ENCODE assay signal across 11 cellular contexts in the genomic region with DNA sequence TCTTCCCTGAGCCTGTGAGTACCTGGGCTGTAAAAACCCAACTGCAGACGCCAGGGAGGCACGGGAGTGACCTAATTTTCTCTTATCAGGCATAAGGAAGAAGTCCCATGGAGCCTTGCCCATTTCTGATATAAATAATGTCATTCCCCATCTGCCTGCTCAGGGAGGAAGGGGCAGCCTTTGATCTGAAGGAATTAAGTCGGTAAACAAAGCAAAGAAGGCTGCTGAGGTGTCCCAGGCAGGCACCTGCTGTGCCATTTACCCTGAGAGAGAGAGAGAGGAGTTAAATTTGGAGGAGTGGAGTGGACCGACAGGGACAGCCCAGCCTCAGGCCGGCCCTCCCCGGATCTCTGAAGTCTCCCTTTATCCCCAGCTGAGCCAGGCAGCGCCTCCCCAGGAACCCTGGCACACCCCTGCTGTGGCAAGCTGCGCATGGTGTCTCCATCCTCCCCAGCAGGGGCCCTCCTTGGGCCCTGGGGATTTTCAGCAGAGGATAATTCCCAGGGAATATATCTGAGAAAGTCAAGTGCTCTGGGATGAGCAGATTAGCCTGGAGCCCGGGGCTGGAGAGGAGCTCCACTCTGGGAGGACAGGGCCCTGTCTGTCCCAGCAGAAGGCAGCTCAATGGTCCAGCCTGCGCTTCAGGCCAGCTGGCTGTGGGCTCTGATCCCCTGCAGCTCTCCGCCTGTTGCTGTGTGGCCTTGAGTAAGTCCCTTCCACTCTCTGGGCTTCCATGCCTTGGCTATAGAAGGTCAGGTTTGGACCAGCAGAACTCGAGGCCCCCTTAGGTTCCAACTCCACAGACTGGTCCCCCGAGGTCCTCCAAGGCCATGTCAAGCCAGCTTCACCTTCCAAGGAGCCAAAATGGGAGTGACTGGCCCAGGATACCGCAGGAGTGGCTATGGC. TPM values are rescaled to one million over a fixed set of nuclear protein-coding genes. Genes with fewer than 3 reads are reported as not detected.
DNase-seq lines count a peak whose midpoint lies in the region; ATAC-seq and TF ChIP-seq lines count a peak whose summit lies in the region.
"Had no signal": no experiment of that assay in that cellular context is flagged by ENCODE, and none has a peak within 500 bp of the region (broad histone marks: within the 10 kb centered on the region; RNA-seq: fewer than 3 reads in every experiment).

No MANE protein-coding gene starts in this region.

- H3K27ac Mint-ChIP-seq in CD8-positive, alpha-beta T cell = no peak overlapping the region

- POLR2A ChIA-PET in CD8-positive, alpha-beta T cell (lab: Charles Lee) = no interaction called here

- no peaks in the 10 kb centered on the region for H3K9me3 Mint-ChIP-seq in activated T-cell treated with anti-CD3 and anti-CD28 coated beads, Interleukin-2, amount 50 U/mL, for 4 hours
- no peaks in the 10 kb centered on the region for H3K9me3 Mint-ChIP-seq in CD8-positive, alpha-beta T cell

- CTCF ChIA-PET in CD8-positive, alpha-beta T cell (lab: Charles Lee) = interaction anchor here (0.5 to 1.5 kb wide), 5 partner anchors 11 to 304 kb away, joined by 3 to 4 read pairs (median 3); no protein-coding TSS in a partner anchor

- DNase-seq in SHP77 (lab: John Stamatoyannopoulos, UW) (peak; percentile 61 to 69), SHP77 treated with DMSO at 0.1 percent for 48 hours (lab: John Stamatoyannopoulos, UW) (no peak), NT2/D1 (ENCODE audit: low read depth, low spot score) (no peak), thyroid gland (peak in 1 of 2 donors; percentile 41), uterus (no peak)
- no peak for DNase-seq in activated T-cell treated with anti-CD3 and anti-CD28 coated beads, Interleukin-2, amount 50 U/mL, for 4 hours
- no peak for DNase-seq in CD8-positive, alpha-beta T cell
- DNase-seq: activated CD4-positive, alpha-beta T cell treated with anti-CD3 and anti-CD28 coated beads for 48 hours; sigmoid colon had no signal

- H3K9me3 ChIP-seq in NT2/D1 (ENCODE audit: insufficient read depth, low read length) (no peaks in the 10 kb centered on the region), thyroid gland (no peaks in the 10 kb centered on the region), uterus (no peaks in the 10 kb centered on the region)
- no peaks in the 10 kb centered on the region for H3K9me3 ChIP-seq in CD8-positive, alpha-beta T cell (ENCODE audit: low read length)
- H3K9me3 ChIP-seq: sigmoid colon had no signal

- TF ChIP-seq POLR2A in thyroid gland (IDR thresholded peaks at IDR 0.05) (no peak), uterus (IDR thresholded peaks at IDR 0.05) (no peak)

- peaks cover 3% of the 10 kb centered on the region for H3K36me3 ChIP-seq in NT2/D1 (ENCODE audit: insufficient read depth, insufficient read length, low read length)
- H3K36me3 ChIP-seq in thyroid gland = no peaks in the 10 kb centered on the region
- no peaks in the 10 kb centered on the region for H3K36me3 ChIP-seq in uterus
- no peaks in the 10 kb centered on the region for H3K36me3 ChIP-seq in CD8-positive, alpha-beta T cell (ENCODE audit: insufficient read depth, low read length)

- peak overlapping the region; percentile 56 for H3K9ac ChIP-seq in NT2/D1 (ENCODE audit: insufficient read length, low read depth)

- peaks cover 20% of the 10 kb centered on the region for H3K4me1 ChIP-seq in NT2/D1 (ENCODE audit: insufficient read depth, insufficient read length)
- H3K4me1 ChIP-seq in thyroid gland = peaks cover 8 to 48% of the 10 kb centered on the region in 2 donors
- no peaks in the 10 kb centered on the region for H3K4me1 ChIP-seq in uterus
- peaks cover 10% of the 10 kb centered on the region for H3K4me1 ChIP-seq in CD8-positive, alpha-beta T cell (ENCODE audit: insufficient read depth, low read length)

- ATAC-seq in esophagus mucosa = peak; percentile 15
- no peak for ATAC-seq in activated T-cell treated with anti-CD3 and anti-CD28 coated beads, Interleukin-2, amount 50 U/mL, for 4 hours
- no peak for ATAC-seq in CD8-positive, alpha-beta T cell

- no peak overlapping the region for H3K4me3 Mint-ChIP-seq in activated T-cell treated with anti-CD3 and anti-CD28 coated beads, Interleukin-2, amount 50 U/mL, for 4 hours
- H3K4me3 Mint-ChIP-seq in CD8-positive, alpha-beta T cell = no peak overlapping the region

- no peak overlapping the region for H3K4me3 ChIP-seq in NT2/D1 (ENCODE audit: insufficient read length, low read depth)
- H3K4me3 ChIP-seq in thyroid gland (replicated peaks in 1 of 3) = no peak overlapping the region
- no peak overlapping the region for H3K4me3 ChIP-seq in uterus
- no peak overlapping the region for H3K4me3 ChIP-seq in CD8-positive, alpha-beta T cell (ENCODE audit: low read depth, low read length)
- H3K4me3 ChIP-seq: sigmoid colon had no signal

- H3K27me3 ChIP-seq in NT2/D1 (ENCODE audit: insufficient read depth, insufficient read length) (peaks cover 11% of the 10 kb centered on the region), thyroid gland (no peaks in the 10 kb centered on the region), uterus (peaks cover 0 to 10% of the 10 kb centered on the region in 2 donors)
- no peaks in the 10 kb centered on the region for H3K27me3 ChIP-seq in CD8-positive, alpha-beta T cell (ENCODE audit: insufficient read depth, low read length)

- peaks cover 2% of the 10 kb centered on the region for H3K36me3 Mint-ChIP-seq in activated T-cell treated with anti-CD3 and anti-CD28 coated beads, Interleukin-2, amount 50 U/mL, for 4 hours (ENCODE audit: insufficient read depth)
- peaks cover 6% of the 10 kb centered on the region for H3K36me3 Mint-ChIP-seq in CD8-positive, alpha-beta T cell

- TF ChIP-seq CTCF in thyroid gland (IDR thresholded peaks at IDR 0.05) = no peak
- TF ChIP-seq CTCF in uterus (IDR thresholded peaks at IDR 0.05) = no peak
- TF ChIP-seq CTCF in CD8-positive, alpha-beta T cell (IDR thresholded peaks at IDR 0.05) = no peak

- peaks cover 23% of the 10 kb centered on the region for H3K4me1 Mint-ChIP-seq in activated T-cell treated with anti-CD3 and anti-CD28 coated beads, Interleukin-2, amount 50 U/mL, for 4 hours (ENCODE audit: low read depth)
- H3K4me1 Mint-ChIP-seq in CD8-positive, alpha-beta T cell (ENCODE audit: low read depth) = peaks cover 5% of the 10 kb centered on the region

- H3K27me3 Mint-ChIP-seq in activated T-cell treated with anti-CD3 and anti-CD28 coated beads, Interleukin-2, amount 50 U/mL, for 4 hours (ENCODE audit: low read depth) = peaks cover 3% of the 10 kb centered on the region
- peaks cover 6% of the 10 kb centered on the region for H3K27me3 Mint-ChIP-seq in CD8-positive, alpha-beta T cell (ENCODE audit: low read depth)

- WGBS in thyroid gland, 2 donors = 38 to 43% methylated on average over 11 to 12 of the region's 14 CpGs

- intact Hi-C loops in thyroid gland (cut with DNase I) (no loop called here), uterus (cut with DNase I; ENCODE audit: low total_unique reads) (no loop called here)
- intact Hi-C loops in CD8-positive, alpha-beta T cell (cut with DNase I, micrococcal nuclease) = no loop called here

- H3K27ac ChIP-seq in thyroid gland (peak overlapping the region in 2 of 3 donors; percentile 12 to 61), uterus (no peak overlapping the region)
- H3K27ac ChIP-seq in CD8-positive, alpha-beta T cell (ENCODE audit: low read depth, low read length) = no peak overlapping the region

RNA-seq across cellular contexts. Expression of gene CABP7, which starts 17.5 kb away (rescaled TPM):
- total RNA-seq in esophagus mucosa = not detected
- 1 to 10 TPM in 1 of 4 donors, under 1 TPM in 1, not detected in 2; 0.73 to 1.0 TPM for total RNA-seq in thyroid gland
- under 1 TPM; 0.11 to 0.20 (median 0.13) TPM for total RNA-seq in activated T-cell treated with anti-CD3 and anti-CD28 coated beads, Interleukin-2, amount 50 U/mL, for 4 hours
- total RNA-seq in uterus = under 1 TPM in 1 of 4 donors, not detected in 3; 0.14 TPM
- total RNA-seq in CD8-positive, alpha-beta T cell = under 1 TPM; 0.25 to 0.52 TPM
- total RNA-seq: lower leg skin had no signal

Comparison
In these comparisons a context has a peak if more than half of its experiments do, and no peak if none do; other contexts are left out.
1. DNase-seq: peak in SHP77 (2 of 2); none in SHP77 treated with DMSO at 0.1 percent for 48 hours (single experiment), NT2/D1 (single experiment), activated T-cell treated with anti-CD3 and anti-CD28 coated beads, Interleukin-2, amount 50 U/mL, for 4 hours (single experiment), uterus (0 of 2) and CD8-positive, alpha-beta T cell (0 of 7).
2. H3K27ac ChIP-seq: peak in thyroid gland (2 of 3); none in uterus (0 of 2) and CD8-positive, alpha-beta T cell (single experiment).